Comparison of ENCODE assay signal across 39 cellular contexts in the genomic region with DNA sequence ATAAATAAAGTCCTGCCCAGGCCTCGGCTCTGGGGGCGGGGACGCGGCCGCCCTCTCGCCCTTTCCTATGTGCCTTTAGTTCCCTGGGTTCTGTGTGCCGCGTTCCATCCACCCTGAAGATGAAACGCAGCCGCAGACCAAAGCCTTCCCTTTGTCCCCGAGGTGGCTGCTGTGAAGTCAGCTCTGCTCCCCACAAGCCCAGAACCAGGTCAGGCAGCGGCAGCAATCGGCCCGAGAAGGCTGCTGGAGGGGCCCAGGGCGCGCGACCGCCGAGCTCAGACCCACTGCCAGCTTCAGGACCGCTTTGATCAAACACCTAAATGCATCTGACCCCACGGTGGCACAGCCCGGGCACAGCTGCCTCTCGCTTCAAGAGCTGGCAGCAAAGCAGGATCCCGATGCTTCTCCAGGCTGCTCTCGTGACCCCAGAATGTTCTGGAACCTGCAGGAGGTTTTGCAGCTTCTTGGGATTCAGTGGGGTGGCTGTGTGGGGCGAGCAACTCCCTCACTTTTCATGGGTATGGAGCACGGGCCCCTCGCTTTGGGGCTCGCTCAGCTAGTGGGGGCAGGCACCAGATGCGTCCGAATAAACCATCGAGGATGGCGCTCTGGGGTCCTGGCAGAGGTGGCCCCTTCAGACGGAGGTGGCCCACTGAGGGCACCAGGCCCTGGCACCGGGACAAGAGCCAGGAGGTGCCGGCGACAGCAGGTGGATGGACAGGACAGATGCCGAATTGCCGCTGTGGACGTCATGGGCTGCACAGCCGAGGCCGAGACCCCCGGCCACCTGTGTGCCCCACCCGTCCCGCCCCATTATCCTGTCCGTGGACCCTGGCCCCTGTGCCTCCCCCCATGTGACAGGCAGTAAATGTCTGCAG. TPM values are rescaled to one million over a fixed set of nuclear protein-coding genes. Genes with fewer than 3 reads are reported as not detected.
"Had no signal": no experiment of that assay in that cellular context is flagged by ENCODE, and none has a peak within 500 bp of the region (broad histone marks: within the 10 kb centered on the region; RNA-seq: fewer than 3 reads in every experiment).

No MANE protein-coding gene starts in this region.

- H3K36me3 ChIP-seq: brain microvascular endothelial cell, MG63, Peyer's patch, WERI-Rb-1 had no signal

- H3K9me3 ChIP-seq: MG63, Peyer's patch had no signal

- H3K4me1 Mint-ChIP-seq: activated naive CD8-positive, alpha-beta T cell treated with anti-CD3 and anti-CD28 coated beads for 36 hours; activated T-helper 17 cell treated with anti-CD3 and anti-CD28 coated beads, Interleukin-2, amount 50 U/mL, for 72 hours had no signal

- DNase-seq: activated CD4-positive, alpha-beta T cell treated with anti-CD3 and anti-CD28 coated beads for 1 hour; activated CD4-positive, alpha-beta T cell treated with anti-CD3 and anti-CD28 coated beads for 48 hours; activated CD4-positive, alpha-beta T cell treated with anti-CD3 and anti-CD28 coated beads, Interleukin-2, amount 50 U/mL, for 4 hours; activated CD4-positive, CD25-positive, alpha-beta regulatory T cell; activated CD8-positive, alpha-beta T cell treated with anti-CD3 and anti-CD28 coated beads for 36 hours; activated effector memory CD4-positive, alpha-beta T cell treated with anti-CD3 and anti-CD28 coated beads, Interleukin-2, amount 50 U/mL, for 16 hours; activated naive CD4-positive, alpha-beta T cell; activated naive CD4-positive, alpha-beta T cell treated with anti-CD3 and anti-CD28 coated beads, Interleukin-2, amount 50 U/mL, for 16 hours; activated naive CD8-positive, alpha-beta T cell treated with anti-CD3 and anti-CD28 coated beads for 36 hours; activated T-cell treated with anti-CD3 and anti-CD28 coated beads, Interleukin-2, amount 50 U/mL, for 1 hour; activated T-cell treated with anti-CD3 and anti-CD28 coated beads, Interleukin-2, amount 50 U/mL, for 72 hours; amniotic stem cell; aorta; brain microvascular endothelial cell; Kasumi-1; KG1; MG63; NCI-H1048; NCI-H1105 treated with DMSO at 0.1 percent for 48 hours; NCI-H1436; NCI-H1694; NCI-H1930; NCI-H2081 treated with DMSO at 0.1 percent for 48 hours; NCI-H226; NCI-H446 treated with DMSO at 0.1 percent for 48 hours; NCI-H524; NCI-H69; NCI-H82; NK-92 treated with Interleukin-12 subunit alpha and Interleukin-12 subunit beta, amount 100 ng/mL, for 24 hours; PC-3; Peyer's patch; RPMI8226; T1000; WERI-Rb-1 had no signal

- H3K4me1 ChIP-seq: Peyer's patch had no signal

- H3K27ac ChIP-seq: brain microvascular endothelial cell, Peyer's patch, SK-N-MC, WERI-Rb-1 had no signal

- H3K4me3 ChIP-seq: MG63, Peyer's patch, SK-N-MC had no signal

- H3K36me3 Mint-ChIP-seq: activated naive CD8-positive, alpha-beta T cell treated with anti-CD3 and anti-CD28 coated beads for 36 hours had no signal

- H3K27ac Mint-ChIP-seq: activated CD8-positive, alpha-beta T cell treated with anti-CD3 and anti-CD28 coated beads for 36 hours; activated naive CD8-positive, alpha-beta T cell treated with anti-CD3 and anti-CD28 coated beads for 36 hours; activated T-cell treated with anti-CD3 and anti-CD28 coated beads, Interleukin-2, amount 50 U/mL, for 72 hours; activated T-helper 17 cell treated with anti-CD3 and anti-CD28 coated beads, Interleukin-2, amount 50 U/mL, for 72 hours had no signal

- H3K4me3 Mint-ChIP-seq: activated CD8-positive, alpha-beta T cell treated with anti-CD3 and anti-CD28 coated beads for 36 hours; activated naive CD8-positive, alpha-beta T cell treated with anti-CD3 and anti-CD28 coated beads for 36 hours; activated T-cell treated with anti-CD3 and anti-CD28 coated beads, Interleukin-2, amount 50 U/mL, for 72 hours; activated T-helper 17 cell treated with anti-CD3 and anti-CD28 coated beads, Interleukin-2, amount 50 U/mL, for 72 hours had no signal

- H3K27me3 Mint-ChIP-seq: activated naive CD8-positive, alpha-beta T cell treated with anti-CD3 and anti-CD28 coated beads for 36 hours; activated T-helper 17 cell treated with anti-CD3 and anti-CD28 coated beads, Interleukin-2, amount 50 U/mL, for 72 hours had no signal

- ATAC-seq: activated CD8-positive, alpha-beta T cell treated with anti-CD3 and anti-CD28 coated beads for 36 hours; activated T-cell treated with anti-CD3 and anti-CD28 coated beads, Interleukin-2, amount 50 U/mL, for 72 hours; activated T-helper 17 cell treated with anti-CD3 and anti-CD28 coated beads, Interleukin-2, amount 50 U/mL, for 72 hours; PC-3 had no signal

- H3K27me3 ChIP-seq: Peyer's patch had no signal

RNA-seq across cellular contexts. Expression of gene CHRNA4, which starts 13.0 kb away (rescaled TPM):
- total RNA-seq: activated CD8-positive, alpha-beta memory T cell treated with anti-CD3 and anti-CD28 coated beads for 36 hours; activated CD8-positive, alpha-beta T cell treated with anti-CD3 and anti-CD28 coated beads for 36 hours; activated naive CD8-positive, alpha-beta T cell treated with anti-CD3 and anti-CD28 coated beads for 36 hours; activated T-cell treated with anti-CD3 and anti-CD28 coated beads, Interleukin-2, amount 50 U/mL, for 72 hours; activated T-helper 17 cell treated with anti-CD3 and anti-CD28 coated beads, Interleukin-2, amount 50 U/mL, for 72 hours; aorta; PC-3; Peyer's patch; T-helper 1 cell treated with Interleukin-12 subunit alpha and Interleukin-12 subunit beta and Interleukin-4 antibody, amounts not matched to agents 30 ng/mL and 1 ng/mL, for 36 hours; T-helper 2 cell treated with Interferon-gamma antibody and Interleukin-4, amounts not matched to agents 100 ng/mL and 5 ng/mL, for 36 hours had no signal
- polyA plus RNA-seq: aorta had no signal

RNA-seq across cellular contexts. Expression of gene COL20A1, which starts 55.2 kb away (rescaled TPM):
- total RNA-seq: activated CD8-positive, alpha-beta memory T cell treated with anti-CD3 and anti-CD28 coated beads for 36 hours; PC-3; Peyer's patch; T-helper 2 cell treated with Interferon-gamma antibody and Interleukin-4, amounts not matched to agents 100 ng/mL and 5 ng/mL, for 36 hours had no signal
